8 cellular contexts compared by ENCODE assay signal in the genomic region with DNA sequence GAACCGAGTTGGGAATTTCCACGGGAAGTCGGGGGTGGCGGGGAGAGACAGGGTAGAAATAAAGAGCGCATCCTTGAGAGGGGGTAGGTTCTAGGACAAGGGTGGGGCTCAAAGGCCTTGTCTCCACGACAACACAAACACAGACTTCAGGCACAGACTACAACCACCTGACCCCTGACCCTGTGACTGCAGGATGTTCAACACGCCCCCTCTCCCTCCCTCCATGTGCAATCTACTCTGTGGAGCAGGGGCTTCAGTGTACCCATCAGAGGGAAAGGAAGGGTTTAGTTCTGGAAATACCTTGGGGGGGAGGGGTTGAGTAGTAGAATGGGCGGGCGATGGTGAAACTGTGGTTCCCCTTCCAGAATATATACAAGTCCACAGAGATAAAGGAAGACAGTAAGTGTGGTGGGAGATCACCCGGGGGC. TPM values are rescaled to one million over a fixed set of nuclear protein-coding genes. Genes with fewer than 3 reads are reported as not detected.
DNase-seq lines count a peak whose midpoint lies in the region; ATAC-seq and TF ChIP-seq lines count a peak whose summit lies in the region.

No MANE protein-coding gene starts in this region.

- H3K4me3 Mint-ChIP-seq in H9, result peak overlapping the region; percentile 83 to 97
- H3K4me3 Mint-ChIP-seq in activated T-cell treated with anti-CD3 and anti-CD28 coated beads, Interleukin-2, amount 50 U/mL, for 72 hours, result peak overlapping the region; percentile 98
- peak overlapping the region; percentile 96 for H3K4me3 Mint-ChIP-seq in natural killer cell

- DNase-seq in AML-193 (lab: John Stamatoyannopoulos, UW) (peak; percentile 48 to 49), H9 (peak; percentile 77), OCI-LY7 (ENCODE audit: low spot score) (peak; percentile 66), fibroblast of lung (ENCODE audit: low read depth in 2 of 2) (peak; percentile 69 to 73), natural killer cell (peak; percentile 55), substantia nigra (lab: John Stamatoyannopoulos, UW) (peak in 20 of 49 donors; percentile 7 to 67 (median 34))
- DNase-seq in activated T-cell treated with anti-CD3 and anti-CD28 coated beads, Interleukin-2, amount 50 U/mL, for 72 hours, result peak; percentile 62 to 64

- H3K36me3 ChIP-seq in OCI-LY7 (ENCODE audit: insufficient read depth, low read length) (peaks cover 45% of the 10 kb centered on the region), fibroblast of lung (ENCODE audit: control insufficient read depth, insufficient read depth, low read length) (peaks cover 12% of the 10 kb centered on the region)

- H2BK5ac ChIP-seq in H9 (ENCODE audit: insufficient read length, low read length), result no peak overlapping the region

- no peaks in the 10 kb centered on the region for H3K9me3 ChIP-seq in H9 (ENCODE audit: control insufficient read depth, low read depth, low read length)
- no peaks in the 10 kb centered on the region for H3K9me3 ChIP-seq in OCI-LY7 (ENCODE audit: low read length)
- H3K9me3 ChIP-seq in fibroblast of lung (ENCODE audit: control insufficient read depth, insufficient read depth, low read depth, low read length), result no peaks in the 10 kb centered on the region

- no peak overlapping the region for H3K23ac ChIP-seq in H9 (ENCODE audit: insufficient read length, low read depth, low read length)

- H2BK12ac ChIP-seq in H9 (ENCODE audit: insufficient read length, low read depth, low read length), result no peak overlapping the region

- BruUV-seq in OCI-LY7 (replicated peaks; lab: Mats Ljungman, UMichigan), result no TSS peak

- H2AFZ ChIP-seq in H9 (ENCODE audit: low read length) (no peak overlapping the region), OCI-LY7 (ENCODE audit: low read length) (peak overlapping the region; percentile 27; the same call in 1 of the 2 replicates), fibroblast of lung (ENCODE audit: low read length) (no peak overlapping the region)

- no peaks in the 10 kb centered on the region; the same call in 1 of the 2 replicates for H3K27me3 Mint-ChIP-seq in H9 (ENCODE audit: low read depth)
- H3K27me3 Mint-ChIP-seq in activated T-cell treated with anti-CD3 and anti-CD28 coated beads, Interleukin-2, amount 50 U/mL, for 72 hours (ENCODE audit: low read depth), result no peaks in the 10 kb centered on the region
- H3K27me3 Mint-ChIP-seq in natural killer cell (ENCODE audit: low read depth in 2 of 2), result no peaks in the 10 kb centered on the region

- H2BK120ac ChIP-seq in H9 (ENCODE audit: low read depth, low read length, poor library complexity, severe bottlenecking), result no peak overlapping the region

- H3K4me1 Mint-ChIP-seq in H9, result peaks cover 42 to 46% of the 10 kb centered on the region in 2 experiments
- H3K4me1 Mint-ChIP-seq in activated T-cell treated with anti-CD3 and anti-CD28 coated beads, Interleukin-2, amount 50 U/mL, for 72 hours (ENCODE audit: low read depth), result peaks cover 74% of the 10 kb centered on the region
- peaks cover 46 to 80% of the 10 kb centered on the region in 2 donors for H3K4me1 Mint-ChIP-seq in natural killer cell

- peaks cover 31% of the 10 kb centered on the region for H3K23me2 ChIP-seq in H9 (ENCODE audit: insufficient read length, low read depth, low read length, poor library complexity, severe bottlenecking)

- H3K9ac ChIP-seq in H9 (ENCODE audit: extremely low read depth, insufficient read length, low read length), result no peak overlapping the region
- H3K9ac ChIP-seq in fibroblast of lung (ENCODE audit: insufficient read depth, low read length), result no peak overlapping the region

- peaks cover 7 to 27% (median 19%) of the 10 kb centered on the region in 3 experiments; a peak in 6 of 7 replicates for H3K36me3 Mint-ChIP-seq in H9 (ENCODE audit: insufficient read depth in 1 of 3, low read depth in 3 of 3)
- peaks cover 13 to 33% of the 10 kb centered on the region in 2 donors for H3K36me3 Mint-ChIP-seq in activated T-cell treated with anti-CD3 and anti-CD28 coated beads, Interleukin-2, amount 50 U/mL, for 72 hours (ENCODE audit: insufficient read depth in 2 of 2)
- H3K36me3 Mint-ChIP-seq in natural killer cell, result peaks cover 16% of the 10 kb centered on the region

- TF ChIP-seq CTCF in H9 (conservative IDR thresholded peaks at IDR 0.05) (no peak), OCI-LY7 (conservative IDR thresholded peaks at IDR 0.05; ENCODE audit: low read length) (no peak), fibroblast of lung (conservative IDR thresholded peaks at IDR 0.05 in 1 of 2, IDR thresholded peaks at IDR 0.05 in 1 of 2; ENCODE audit: low read depth in 1 of 2, low read length in 2 of 2) (no peak), natural killer cell (IDR thresholded peaks at IDR 0.05) (no peak)

- no peak overlapping the region for H3T11ph ChIP-seq in H9 (ENCODE audit: low read length)

- no peak overlapping the region for H3K27ac ChIP-seq in H9 (ENCODE audit: insufficient read length, low read depth, low read length)
- peak overlapping the region; percentile 94 for H3K27ac ChIP-seq in OCI-LY7 (ENCODE audit: low read depth, low read length, poor library complexity, severe bottlenecking)
- H3K27ac ChIP-seq in fibroblast of lung (ENCODE audit: insufficient read depth, low read length), result peak overlapping the region; percentile 98
- peak overlapping the region; percentile 83 for H3K27ac ChIP-seq in substantia nigra (ENCODE audit: low read depth, low read length, poor library complexity, severe bottlenecking)

- no peaks in the 10 kb centered on the region for H3K79me1 ChIP-seq in H9 (ENCODE audit: insufficient read depth, low read depth, low read length, poor library complexity, severe bottlenecking)

- peak overlapping the region; percentile 92 for H3K4me2 ChIP-seq in H9 (ENCODE audit: insufficient read depth, insufficient read length, low read length)
- H3K4me2 ChIP-seq in OCI-LY7 (ENCODE audit: low read length), result peak overlapping the region; percentile 79
- H3K4me2 ChIP-seq in fibroblast of lung (ENCODE audit: extremely low read depth, insufficient read depth, low read length), result peak overlapping the region; percentile 82

- no peak overlapping the region for H4K8ac ChIP-seq in H9 (replicated peaks; ENCODE audit: insufficient read length, low read depth, low read length)

- peak overlapping the region; percentile 84 for H3K4me3 ChIP-seq in OCI-LY7 (ENCODE audit: low read depth, low read length, poor library complexity, severe bottlenecking)
- H3K4me3 ChIP-seq in fibroblast of lung (replicated peaks in 1 of 4; ENCODE audit: control extremely low read depth in 1 of 4, insufficient read depth in 1 of 4, low read depth in 3 of 4, low read length in 4 of 4), result peak overlapping the region; percentile 70 to 97 (median 89)

- H3K79me2 ChIP-seq in H9 (ENCODE audit: insufficient read depth, low read length) (no peaks in the 10 kb centered on the region; the same call in 1 of the 2 replicates), OCI-LY7 (ENCODE audit: insufficient read depth, low read depth, low read length) (peaks cover 50% of the 10 kb centered on the region), fibroblast of lung (ENCODE audit: control insufficient read depth, insufficient read depth, low read length) (peaks cover 43% of the 10 kb centered on the region)

- CTCF ChIA-PET in OCI-LY7 (lab: Charles Lee; ENCODE audit: unreplicated experiment), result no interaction called here

- no peak overlapping the region for H3K56ac ChIP-seq in H9 (ENCODE audit: insufficient read length, low read depth, low read length)

- H4K20me1 ChIP-seq in H9 (ENCODE audit: control insufficient read depth, insufficient read depth, insufficient read length) (no peaks in the 10 kb centered on the region), OCI-LY7 (ENCODE audit: insufficient read depth, low read length) (peaks cover 7% of the 10 kb centered on the region; the same call in 1 of the 2 replicates), fibroblast of lung (ENCODE audit: control insufficient read depth, extremely low read depth, insufficient read depth, low read length) (no peaks in the 10 kb centered on the region)

- no peaks in the 10 kb centered on the region for H3K9me2 ChIP-seq in OCI-LY7 (ENCODE audit: insufficient read depth, low read length)

- no CpG with 5 or more reads among the region's 10 CpGs for WGBS in H9 (ENCODE audit: extremely low coverage, insufficient read length, low lambda C conversion rate)

- H2BK20ac ChIP-seq in H9 (ENCODE audit: low read depth, low read length, poor library complexity, severe bottlenecking), result no peak overlapping the region

- no peak overlapping the region for H4K91ac ChIP-seq in H9 (ENCODE audit: insufficient read length, low read depth, low read length)

- peak; percentile 48 for ATAC-seq in activated T-cell treated with anti-CD3 and anti-CD28 coated beads, Interleukin-2, amount 50 U/mL, for 72 hours (replicated peaks in 1 of 2)
- peak; percentile 32 to 52 (median 40) for ATAC-seq in natural killer cell
- no peak for ATAC-seq in HG02973 (IDR thresholded peaks at IDR 0.05; ENCODE audit: unreplicated experiment)

- H3K27me3 ChIP-seq in H9 (ENCODE audit: insufficient read depth, low read length), result no peaks in the 10 kb centered on the region
- no peaks in the 10 kb centered on the region for H3K27me3 ChIP-seq in fibroblast of lung (ENCODE audit: control insufficient read depth, insufficient read depth, low read length)

- POLR2A ChIA-PET in OCI-LY7 (lab: Charles Lee), result no interaction called here

- H3K9me3 Mint-ChIP-seq in H9 (no peaks in the 10 kb centered on the region), natural killer cell (no peaks in the 10 kb centered on the region)
- H3K9me3 Mint-ChIP-seq in activated T-cell treated with anti-CD3 and anti-CD28 coated beads, Interleukin-2, amount 50 U/mL, for 72 hours, result no peaks in the 10 kb centered on the region

- intact Hi-C loops in OCI-LY7 (cut with micrococcal nuclease; ENCODE audit: unreplicated experiment) (loop anchor here (1.0 to 5.0 kb wide), 3 partner anchors 15 to 98 kb away; partner anchors contain the start of gene PHF1), natural killer cell (cut with micrococcal nuclease) (loop anchor here (1.0 kb wide), 2 partner anchors 37 to 77 kb away; partner anchors contain the start of genes B3GALT4 and KIFC1)

- H4K5ac ChIP-seq in H9 (ENCODE audit: insufficient read length, low read depth, low read length), result no peak overlapping the region

- H3K4me1 ChIP-seq in H9 (ENCODE audit: insufficient read depth, low read length) (no peaks in the 10 kb centered on the region), OCI-LY7 (ENCODE audit: insufficient read depth, low read length, poor library complexity, severe bottlenecking) (peaks cover 44% of the 10 kb centered on the region), fibroblast of lung (ENCODE audit: control insufficient read depth, extremely low read depth, insufficient read depth, low read length) (peaks cover 21% of the 10 kb centered on the region)

- peak overlapping the region in 1 of 3 experiments; percentile 68; a peak in 1 of 7 replicates for H3K27ac Mint-ChIP-seq in H9
- H3K27ac Mint-ChIP-seq in activated T-cell treated with anti-CD3 and anti-CD28 coated beads, Interleukin-2, amount 50 U/mL, for 72 hours, result peak overlapping the region; percentile 98
- peak overlapping the region; percentile 98 to 99 for H3K27ac Mint-ChIP-seq in natural killer cell

- H3K14ac ChIP-seq in H9 (ENCODE audit: insufficient read depth, low read length), result peak overlapping the region; percentile 49; the same call in 1 of the 2 replicates

- peak overlapping the region; percentile 39 for H3K18ac ChIP-seq in H9 (ENCODE audit: insufficient read length, low read depth, low read length)

- H2AK5ac ChIP-seq in H9 (ENCODE audit: insufficient read length, low read length), result no peak overlapping the region

- no peak overlapping the region for H2BK15ac ChIP-seq in H9 (ENCODE audit: low read depth, low read length)

- H3K4ac ChIP-seq in H9 (ENCODE audit: low read depth, low read length), result no peak overlapping the region

RNA-seq across cellular contexts. Expression of gene TAPBP, which starts 0.7 kb away (rescaled TPM):
- total RNA-seq in H9 (2021) (28.2 and 29.5 TPM in 2 replicates), OCI-LY7 (2022) (148 and 150 TPM in 2 replicates), fibroblast of lung (38.8 and 56.0 TPM in 2 replicates), natural killer cell (100 to 1,000 TPM; 404 to 457 (median 446) TPM)
- 73.6 and 106 TPM in 2 replicates for total RNA-seq in OCI-LY7 (2014; rRNA removed; shearing (Covaris generic))
- total RNA-seq in activated T-cell treated with anti-CD3 and anti-CD28 coated beads, Interleukin-2, amount 50 U/mL, for 72 hours, result 100 to 1,000 TPM; 180 to 210 TPM
- polyA plus RNA-seq in fibroblast of lung, result 50.3 and 55.4 TPM in 2 replicates
- polyA plus RNA-seq in fibroblast of lung (2012), result 62.8 and 67.0 TPM in 2 replicates
- polyA minus RNA-seq in fibroblast of lung (ENCODE audit: low replicate concordance), result 94.8 and 117 TPM in 2 replicates

RNA-seq across cellular contexts. Expression of gene ZBTB22, which starts 3.0 kb away (rescaled TPM):
- total RNA-seq in H9 (2021), result 8.1 TPM in 2 replicates
- 17.4 and 21.6 TPM in 2 replicates for total RNA-seq in OCI-LY7 (2014; rRNA removed; shearing (Covaris generic))
- 14.1 and 18.5 TPM in 2 replicates for total RNA-seq in OCI-LY7 (2022)
- total RNA-seq in activated T-cell treated with anti-CD3 and anti-CD28 coated beads, Interleukin-2, amount 50 U/mL, for 72 hours, result 10 to 100 TPM; 14.9 to 16.1 TPM
- total RNA-seq in fibroblast of lung, result 23.6 and 31.2 TPM in 2 replicates
- 8.0 and 8.9 TPM in 2 replicates for polyA plus RNA-seq in fibroblast of lung
- polyA plus RNA-seq in fibroblast of lung (2012), result 12.0 and 14.8 TPM in 2 replicates
- 23.1 and 32.8 TPM in 2 replicates for polyA minus RNA-seq in fibroblast of lung (ENCODE audit: low replicate concordance)
- 10 to 100 TPM; 20.4 to 34.0 (median 25.9) TPM for total RNA-seq in natural killer cell

RNA-seq across cellular contexts. Expression of gene DAXX, which starts 8.2 kb away (rescaled TPM):
- total RNA-seq in H9 (2021) (80.2 and 80.4 TPM in 2 replicates), OCI-LY7 (2022) (93.3 and 97.8 TPM in 2 replicates), fibroblast of lung (32.4 and 66.4 TPM in 2 replicates), natural killer cell (10 to 100 TPM; 50.7 to 76.7 (median 51.6) TPM)
- total RNA-seq in OCI-LY7 (2014; rRNA removed; shearing (Covaris generic)), result 77.5 and 79.2 TPM in 2 replicates
- total RNA-seq in activated T-cell treated with anti-CD3 and anti-CD28 coated beads, Interleukin-2, amount 50 U/mL, for 72 hours, result 10 to 100 TPM; 56.5 to 61.3 TPM
- 32.4 and 58.4 TPM in 2 replicates for polyA plus RNA-seq in fibroblast of lung
- polyA plus RNA-seq in fibroblast of lung (2012), result 39.0 and 69.8 TPM in 2 replicates
- polyA minus RNA-seq in fibroblast of lung (ENCODE audit: low replicate concordance), result 90.0 and 108 TPM in 2 replicates

RNA-seq across cellular contexts. Expression of gene RGL2, which starts 15.8 kb away (rescaled TPM):
- total RNA-seq in H9 (2021), result 70.5 and 74.3 TPM in 2 replicates
- 27.2 and 27.3 TPM in 2 replicates for total RNA-seq in OCI-LY7 (2014; rRNA removed; shearing (Covaris generic))
- total RNA-seq in OCI-LY7 (2022), result 67.1 and 67.6 TPM in 2 replicates
- total RNA-seq in activated T-cell treated with anti-CD3 and anti-CD28 coated beads, Interleukin-2, amount 50 U/mL, for 72 hours, result 10 to 100 TPM; 34.3 to 43.7 TPM
- total RNA-seq in fibroblast of lung, result 22.1 and 22.8 TPM in 2 replicates
- 17.4 and 20.5 TPM in 2 replicates for polyA plus RNA-seq in fibroblast of lung
- polyA plus RNA-seq in fibroblast of lung (2012), result 20.2 and 26.1 TPM in 2 replicates
- 54.9 and 57.4 TPM in 2 replicates for polyA minus RNA-seq in fibroblast of lung (ENCODE audit: low replicate concordance)
- 10 to 100 TPM; 80.7 to 91.4 (median 84.9) TPM for total RNA-seq in natural killer cell

RNA-seq across cellular contexts. Expression of gene PFDN6, which starts 25.1 kb away (rescaled TPM):
- total RNA-seq in H9 (2021) (85.8 and 90.7 TPM in 2 replicates), OCI-LY7 (2022) (65.4 and 90.6 TPM in 2 replicates), fibroblast of lung (39.8 and 43.1 TPM in 2 replicates), natural killer cell (10 to 100 TPM; 19.2 to 26.5 (median 22.7) TPM)
- 72.5 and 112 TPM in 2 replicates for total RNA-seq in OCI-LY7 (2014; rRNA removed; shearing (Covaris generic))
- 10 to 100 TPM; 41.9 to 54.6 TPM for total RNA-seq in activated T-cell treated with anti-CD3 and anti-CD28 coated beads, Interleukin-2, amount 50 U/mL, for 72 hours
- polyA plus RNA-seq in fibroblast of lung, result 46.7 and 50.5 TPM in 2 replicates
- polyA plus RNA-seq in fibroblast of lung (2012), result 88.3 and 89.0 TPM in 2 replicates
- polyA minus RNA-seq in fibroblast of lung (ENCODE audit: low replicate concordance), result 0.71 and 5.1 TPM in 2 replicates
